Comparison of ENCODE assay signal across 17 cellular contexts in genomic region chr4:3352918-3353594, GRCh38.
DNase-seq lines count a peak whose midpoint lies in the region; FAIRE-seq and TF ChIP-seq lines count a peak whose summit lies in the region.
"Had no signal": no experiment of that assay in that cellular context is flagged by ENCODE, and none has a peak within 500 bp of the region (broad histone marks: within the 10 kb centered on the region; RNA-seq: fewer than 3 reads in every experiment).

No MANE protein-coding gene starts in this region.

- intact Hi-C loops in esophagus muscularis mucosa (cut with DNase I) = no loop called here

- FAIRE-seq in HTR-8/SVneo (lab: Jason Lieb, UNC) = peak; percentile 31

- H3K4me1 Mint-ChIP-seq in neural crest cell = peaks cover 24% of the 10 kb centered on the region

- H3K9me3 ChIP-seq in BLaER1 (peaks cover 41% of the 10 kb centered on the region), esophagus muscularis mucosa (no peaks in the 10 kb centered on the region)

- H3K4me3 ChIP-seq in BLaER1 (no peak overlapping the region), esophagus muscularis mucosa (no peak overlapping the region)
- H3K4me3 ChIP-seq: GM23338 had no signal

- no peaks in the 10 kb centered on the region for H3K27me3 Mint-ChIP-seq in neural crest cell (ENCODE audit: low read depth)
- H3K27me3 Mint-ChIP-seq: CD4-positive, CD25-positive, alpha-beta regulatory T cell had no signal

- no peak for TF ChIP-seq CTCF in esophagus muscularis mucosa (IDR thresholded peaks at IDR 0.05)
- no peak for TF ChIP-seq CTCF in neural crest cell (conservative IDR thresholded peaks at IDR 0.05)
- no peak for TF ChIP-seq CTCF in GM13976 (IDR thresholded peaks at IDR 0.05; ENCODE audit: borderline replicate concordance, control extremely low read depth, extremely low read depth, insufficient read depth, missing control alignments)

- H3K36me3 Mint-ChIP-seq in neural crest cell (ENCODE audit: low read depth) = peaks cover 25% of the 10 kb centered on the region

- H3K36me3 ChIP-seq in BLaER1 (peaks cover 54% of the 10 kb centered on the region), esophagus muscularis mucosa (no peaks in the 10 kb centered on the region)

- no peak overlapping the region for H3K4me3 Mint-ChIP-seq in neural crest cell
- H3K4me3 Mint-ChIP-seq: CD4-positive, CD25-positive, alpha-beta regulatory T cell; GM23338 had no signal

- peak overlapping the region; percentile 52 for H3K27ac Mint-ChIP-seq in neural crest cell (ENCODE audit: unreplicated experiment)
- H3K27ac Mint-ChIP-seq: CD4-positive, CD25-positive, alpha-beta regulatory T cell; GM23338 had no signal

- H3K27ac ChIP-seq in BLaER1 (no peak overlapping the region; the same call in 1 of the 2 replicates), esophagus muscularis mucosa (replicated peaks in 1 of 4) (no peak overlapping the region)

- peaks cover 44% of the 10 kb centered on the region for H3K4me1 ChIP-seq in BLaER1
- peaks cover 0 to 5% (median 0%) of the 10 kb centered on the region in 4 donors for H3K4me1 ChIP-seq in esophagus muscularis mucosa

- no peaks in the 10 kb centered on the region for H3K27me3 ChIP-seq in BLaER1
- H3K27me3 ChIP-seq in esophagus muscularis mucosa = no peaks in the 10 kb centered on the region

- DNase-seq in HTR-8/SVneo (ENCODE audit: insufficient read length, low spot score) = no peak
- DNase-seq in esophagus muscularis mucosa (ENCODE audit: extremely low spot score) = peak; percentile 75
- peak; percentile 0 for DNase-seq in neural crest cell (ENCODE audit: low read depth, low spot score)
- DNase-seq in NCI-H146 treated with DMSO at 0.1 percent for 48 hours (lab: John Stamatoyannopoulos, UW; ENCODE audit: unreplicated experiment) = no peak
- no peak for DNase-seq in H4 (ENCODE audit: low spot score)
- DNase-seq in GM13976 (ENCODE audit: low spot score) = no peak
- DNase-seq: Calu3; CD4-positive, CD25-positive, alpha-beta regulatory T cell; DMS79; KBM-7; MV-4-11; NCI-H1417 treated with DMSO at 0.1 percent for 48 hours; NCI-H2029; NCI-H2227 treated with DMSO at 0.1 percent for 48 hours; NCI-H524 had no signal

- no peak overlapping the region for H3K9ac ChIP-seq in BLaER1

- no peak for TF ChIP-seq EP300 in esophagus muscularis mucosa (IDR thresholded peaks at IDR 0.05)

- H3K4me2 ChIP-seq in BLaER1 = peak overlapping the region; percentile 33; the same call in 1 of the 2 replicates
- H3K4me2 ChIP-seq: GM23338 had no signal

- in situ Hi-C loops in GM13976 (cut with MboI; ENCODE audit: low sequenced_read_pairs, unreplicated experiment) = loop anchor here (5.0 kb wide), 1 partner anchor 99 kb away; no protein-coding TSS in a partner anchor

- WGBS in esophagus muscularis mucosa = 95% methylated on average over 14 of the region's 14 CpGs

- TF ChIP-seq POLR2A in esophagus muscularis mucosa (IDR thresholded peaks at IDR 0.05; ENCODE audit: low read depth) = no peak

- peaks cover 9% of the 10 kb centered on the region for H3K9me3 Mint-ChIP-seq in neural crest cell
- H3K9me3 Mint-ChIP-seq: GM23338 had no signal

- H4K20me1 ChIP-seq in BLaER1 = peaks cover 31% of the 10 kb centered on the region

Comparison
In these comparisons a context has a peak if more than half of its experiments do, and no peak if none do; other contexts are left out.
1. DNase-seq: peak in esophagus muscularis mucosa (single experiment) and neural crest cell (single experiment); none in HTR-8/SVneo (single experiment), NCI-H146 treated with DMSO at 0.1 percent for 48 hours (single experiment), H4 (single experiment) and GM13976 (single experiment).